Comparison of ENCODE assay signal across 11 cellular contexts in genomic region chr11:76339217-76339616, GRCh38. TPM values are rescaled to one million over a fixed set of nuclear protein-coding genes. Genes with fewer than 3 reads are reported as not detected.
DNase-seq lines count a peak whose midpoint lies in the region; ATAC-seq, FAIRE-seq and TF ChIP-seq lines count a peak whose summit lies in the region.
"Had no signal": no experiment of that assay in that cellular context is flagged by ENCODE, and none has a peak within 500 bp of the region (broad histone marks: within the 10 kb centered on the region; RNA-seq: fewer than 3 reads in every experiment).

No MANE protein-coding gene starts in this region.

- no peak for TF ChIP-seq CTCF in pancreas (IDR thresholded peaks at IDR 0.05)
- no peak for TF ChIP-seq CTCF in Caco-2 (IDR thresholded peaks at IDR 0.05; ENCODE audit: insufficient read depth in 1 of 2, low read depth in 1 of 2, low read length in 1 of 2, severe bottlenecking in 1 of 2, unreplicated experiment in 1 of 2)

- H3K9me3 Mint-ChIP-seq in Caco-2 (ENCODE audit: unreplicated experiment), result peaks cover 27% of the 10 kb centered on the region

- H3K36me3 Mint-ChIP-seq in Caco-2 (ENCODE audit: insufficient read depth, unreplicated experiment), result peaks cover 4% of the 10 kb centered on the region

- intact Hi-C loops in pancreas (cut with DNase I), result no loop called here
- intact Hi-C loops in Caco-2 (cut with micrococcal nuclease; ENCODE audit: unreplicated experiment), result no loop called here

- POLR2A ChIA-PET in Caco-2 (lab: Charles Lee), result no interaction called here

- peak in 3 of 4 donors; percentile 78 to 79 (median 78) for ATAC-seq in pancreas
- no peak for ATAC-seq in HG03520 (IDR thresholded peaks at IDR 0.05; ENCODE audit: unreplicated experiment)

- no peaks in the 10 kb centered on the region for H3K4me1 ChIP-seq in pancreas
- H3K4me1 ChIP-seq in Caco-2, result no peaks in the 10 kb centered on the region

- H3K4me1 Mint-ChIP-seq in Caco-2 (ENCODE audit: low read depth, unreplicated experiment), result no peaks in the 10 kb centered on the region
- H3K4me1 Mint-ChIP-seq: neural crest cell had no signal

- no peaks in the 10 kb centered on the region for H3K27me3 Mint-ChIP-seq in Caco-2 (ENCODE audit: insufficient read depth, unreplicated experiment)

- no peaks in the 10 kb centered on the region for H3K9me3 ChIP-seq in pancreas
- H3K9me3 ChIP-seq in Caco-2, result peaks cover 26% of the 10 kb centered on the region

- no peak overlapping the region for H3K4me3 ChIP-seq in pancreas
- no peak overlapping the region for H3K4me3 ChIP-seq in Caco-2 (ENCODE audit: low read depth, low read length)

- FAIRE-seq in pancreas (lab: Jason Lieb, UNC), result no peak

- CTCF ChIA-PET in Caco-2 (lab: Charles Lee), result interaction anchor here (0.6 kb wide), 1 partner anchor 20 kb away, joined by 9 read pairs; no protein-coding TSS in a partner anchor

- H3K36me3 ChIP-seq in pancreas (no peaks in the 10 kb centered on the region), Caco-2 (ENCODE audit: control insufficient read depth, insufficient read depth, low read length) (no peaks in the 10 kb centered on the region)

- H3K27ac Mint-ChIP-seq in Caco-2 (ENCODE audit: unreplicated experiment), result no peak overlapping the region
- H3K27ac Mint-ChIP-seq: activated T-helper 2 cell treated with anti-CD3 and anti-CD28 coated beads, Interferon-gamma antibody, Interleukin-2, Interleukin-4, amounts not matched to agents 10 μg/mL and 5 μg/mL and 100 μg/mL, durations not matched to agents 14 hours and 24 hours and 36 hours had no signal

- no peaks in the 10 kb centered on the region for H3K27me3 ChIP-seq in pancreas
- no peaks in the 10 kb centered on the region for H3K27me3 ChIP-seq in Caco-2 (replicated peaks; ENCODE audit: control insufficient read depth, insufficient read depth, low read length)

- peak overlapping the region in 1 of 4 donors; percentile 46 for H3K27ac ChIP-seq in pancreas

- H3K4me3 Mint-ChIP-seq in Caco-2 (ENCODE audit: unreplicated experiment), result no peak overlapping the region
- H3K4me3 Mint-ChIP-seq: neural crest cell had no signal

- 84% methylated on average over 6 of the region's 6 CpGs for WGBS in pancreas, 2 donors

- no TSS peak for BruUV-seq in Caco-2 (replicated peaks; lab: Mats Ljungman, UMichigan)

- DNase-seq in CD1c-positive myeloid dendritic cell (ENCODE audit: extremely low spot score) (peak; percentile 68), SKM-1 (lab: John Stamatoyannopoulos, UW; ENCODE audit: unreplicated experiment) (peak; percentile 90), fibroblast of peridontal ligament (ENCODE audit: extremely low read depth) (peak; percentile 69), pancreas (no peak), Caco-2 (no peak), HuH-7.5 (ENCODE audit: low spot score) (no peak), NCI-H345 treated with DMSO at 0.1 percent for 48 hours (lab: John Stamatoyannopoulos, UW; ENCODE audit: unreplicated experiment) (no peak)
- DNase-seq: NCI-H1092 treated with DMSO at 0.1 percent for 48 hours had no signal

RNA-seq across cellular contexts. Expression of gene THAP12, which starts 41.7 kb away (rescaled TPM):
- total RNA-seq in pancreas (10 to 100 TPM; 19.4 to 41.7 (median 31.9) TPM), Caco-2 (2022) (99.9 and 102 TPM in 2 replicates)
- 10 to 100 TPM; 20.1 to 22.6 TPM for polyA plus RNA-seq in pancreas

RNA-seq across cellular contexts. Expression of gene GVQW3, which starts 41.9 kb away (rescaled TPM):
- 1 to 10 TPM; 2.3 to 9.1 (median 4.6) TPM for total RNA-seq in pancreas
- 1 to 10 TPM; 1.8 to 1.9 TPM for polyA plus RNA-seq in pancreas
- total RNA-seq in Caco-2 (2022), result 13.0 and 15.8 TPM in 2 replicates

Comparison
In these comparisons a context has a peak if more than half of its experiments do, and no peak if none do; other contexts are left out.
1. DNase-seq: peak in CD1c-positive myeloid dendritic cell (single experiment), SKM-1 (single experiment) and fibroblast of peridontal ligament (single experiment); none in pancreas (0 of 6), Caco-2 (0 of 2), HuH-7.5 (single experiment) and NCI-H345 treated with DMSO at 0.1 percent for 48 hours (single experiment).